Comparison of ENCODE assay signal across 1 cellular context in the genomic region with DNA sequence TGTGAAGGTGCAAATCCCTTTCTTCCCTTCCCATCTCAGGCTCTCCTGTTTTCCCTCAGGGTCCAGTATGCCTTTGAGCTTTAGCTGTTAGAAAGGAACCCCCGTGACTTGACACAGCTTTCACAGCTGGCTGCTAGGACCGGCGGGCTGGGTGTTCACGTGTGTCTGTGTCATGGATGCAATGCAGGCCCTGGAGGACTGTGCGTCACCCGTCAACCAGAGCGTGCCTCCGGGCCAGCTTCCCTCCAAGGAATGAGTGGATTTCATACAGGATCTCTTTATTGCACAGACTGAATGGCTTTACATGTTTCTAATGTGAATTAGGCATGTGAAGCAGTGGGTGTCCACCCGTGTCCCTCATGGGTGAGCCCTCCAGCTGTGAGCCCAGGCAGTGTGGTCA.
TF ChIP-seq lines count a peak whose summit lies in the region.

No MANE protein-coding gene starts in this region.

TF ChIP-seq in K562, 482 proteins besides CTCF, POLR2A, EP300 and RAD21:
- TF ChIP-seq BHLHE40 (IDR thresholded peaks at IDR 0.05; ENCODE audit: low read length) (0 out of 2 replicates have a peak, but pooled peaks have one; percentile 34), CSDE1 (IDR thresholded peaks at IDR 0.05) (no peak)
TF ChIP-seq in K562: peak in this region for 1.
